In the genomic region with DNA sequence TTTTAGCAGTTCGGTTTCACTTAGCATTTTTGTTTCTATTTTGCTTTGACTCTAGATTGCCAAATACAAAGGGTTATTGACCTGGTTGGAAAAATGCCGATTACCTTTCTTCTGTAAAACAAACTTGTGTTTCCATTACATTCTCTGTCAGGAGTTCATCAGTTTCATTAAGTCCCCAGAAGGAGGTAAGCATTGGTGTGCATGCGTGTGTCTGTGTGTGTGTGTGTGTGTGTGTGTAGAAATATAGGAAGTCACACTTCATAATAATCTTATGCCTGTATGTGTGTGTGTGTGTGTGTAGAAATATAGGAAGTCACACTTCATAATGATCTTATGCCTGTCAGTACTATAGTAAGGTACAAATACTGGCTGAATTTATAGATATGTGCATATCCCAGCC, we compare ENCODE assay signal across 18 cellular contexts.
A peak's percentile ranks its signal among the peaks of the same experiment; 100 is the strongest.
DNase-seq lines count a peak whose midpoint lies in the region; ATAC-seq lines count a peak whose summit lies in the region.
"Had no signal": no experiment of that assay in that cellular context is flagged by ENCODE, and none has a peak within 500 bp of the region (broad histone marks: within the 10 kb centered on the region; RNA-seq: fewer than 3 reads in every experiment).

No MANE protein-coding gene starts in this region.

- DNase-seq in SIG-M5 treated with dmso at 0.1 percent for 504 hours (lab: John Stamatoyannopoulos, UW; ENCODE audit: unreplicated experiment) (peak; percentile 18), SIG-M5 (lab: John Stamatoyannopoulos, UW) (no peak), MV-4-11 (lab: John Stamatoyannopoulos, UW) (peak; percentile 71), OCI-M1 (lab: John Stamatoyannopoulos, UW) (peak; percentile 69), UCSD-AML1 (lab: John Stamatoyannopoulos, UW; ENCODE audit: unreplicated experiment) (no peak), NCI-H2029 treated with DMSO at 0.1 percent for 48 hours (lab: John Stamatoyannopoulos, UW) (no peak)
- DNase-seq: Caco-2; CD4-positive, alpha-beta T cell; DMS153; GDM1; NCI-H1092 treated with DMSO at 0.1 percent for 48 hours; NCI-H146; NCI-H2081 treated with DMSO at 0.1 percent for 48 hours; NCI-H510A treated with DMSO at 0.1 percent for 48 hours; NCI-H774; Peyer's patch had no signal

- no peak for ATAC-seq in HG03280 (IDR thresholded peaks at IDR 0.05; ENCODE audit: unreplicated experiment)
- ATAC-seq in GM18909 (IDR thresholded peaks at IDR 0.05; ENCODE audit: poor library complexity, unreplicated experiment) = no peak

Comparison
In these comparisons a context has a peak if more than half of its experiments do, and no peak if none do; other contexts are left out.
1. DNase-seq: peak in SIG-M5 treated with dmso at 0.1 percent for 504 hours (single experiment), MV-4-11 (single experiment) and OCI-M1 (single experiment); none in SIG-M5 (single experiment), UCSD-AML1 (single experiment) and NCI-H2029 treated with DMSO at 0.1 percent for 48 hours (single experiment).